ENCODE assay signal across 9 cellular contexts in the genomic region with DNA sequence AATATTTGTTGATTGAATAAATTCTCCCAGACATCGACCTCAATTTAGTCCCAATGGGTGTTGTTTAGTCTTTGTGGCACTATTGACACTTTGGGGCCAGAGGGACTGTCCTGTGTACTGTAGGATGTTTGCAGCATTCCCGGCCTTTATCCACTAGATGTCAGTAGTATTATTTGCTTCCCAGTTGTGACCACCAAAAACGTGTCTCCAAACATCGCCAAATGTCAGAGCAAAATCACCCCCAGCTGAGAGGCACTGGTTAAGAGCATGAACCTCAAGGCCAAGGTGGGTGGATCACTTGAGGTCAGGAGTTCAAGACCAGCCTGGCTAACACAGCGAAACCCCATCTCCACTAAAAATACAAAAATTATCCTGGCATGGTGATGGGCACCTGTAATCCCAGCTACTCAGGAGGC. TPM values are rescaled to one million over a fixed set of nuclear protein-coding genes. Genes with fewer than 3 reads are reported as not detected.
A peak's percentile ranks its signal among the peaks of the same experiment; 100 is the strongest.
DNase-seq lines count a peak whose midpoint lies in the region; ATAC-seq and TF ChIP-seq lines count a peak whose summit lies in the region.
"Had no signal": no experiment of that assay in that cellular context is flagged by ENCODE, and none has a peak within 500 bp of the region (broad histone marks: within the 10 kb centered on the region; RNA-seq: fewer than 3 reads in every experiment).

No MANE protein-coding gene starts in this region.

- H3K36me3 ChIP-seq in H7 (replicated peaks; ENCODE audit: control insufficient read depth, insufficient read depth, low read length) = peaks cover 20% of the 10 kb centered on the region

- H3K4me3 ChIP-seq in H7 (ENCODE audit: insufficient read depth, low read depth, low read length) (no peak overlapping the region), epithelial cell of esophagus (ENCODE audit: low read length) (no peak overlapping the region), skeletal muscle cell (ENCODE audit: low read depth, low read length) (no peak overlapping the region)

- ATAC-seq in GM18520 (IDR thresholded peaks at IDR 0.05; ENCODE audit: unreplicated experiment) = no peak

- peak; percentile 35 for TF ChIP-seq CTCF in epithelial cell of esophagus (IDR thresholded peaks at IDR 0.05; ENCODE audit: insufficient read depth, low read depth, low read length, missing control alignments)

- DNase-seq in H7 (peak; percentile 59), NOMO-1 treated with DMSO at 0.1 percent for 48 hours (lab: John Stamatoyannopoulos, UW; ENCODE audit: unreplicated experiment) (peak; percentile 46), epithelial cell of esophagus (ENCODE audit: low read depth) (peak; percentile 42), skeletal muscle cell (ENCODE audit: low read depth) (peak; percentile 6)
- DNase-seq in activated CD4-positive, alpha-beta T cell treated with anti-CD3 and anti-CD28 coated beads, Interleukin-2, amount 50 U/mL, for 4 hours = no peak
- no peak for DNase-seq in activated CD4-positive, alpha-beta T cell treated with anti-CD3 and anti-CD28 coated beads, Interleukin-2, amount 50 U/mL, for 48 hours
- DNase-seq: NCI-H1417; stimulated activated CD4-positive, alpha-beta T cell treated with anti-CD3 and anti-CD28 coated beads, Interleukin-12 subunit alpha, Interleukin-12 subunit beta, amount 100 ng/mL, for 4 hours had no signal

- H3K27me3 ChIP-seq in H7 (ENCODE audit: control insufficient read depth, insufficient read depth, low read length) = no peaks in the 10 kb centered on the region

RNA-seq across cellular contexts. Expression of gene NLRP12, which starts 15.4 kb away (rescaled TPM):
- total RNA-seq in H7 (2014; rRNA removed; shearing (Covaris generic)) = 12.7 and 16.1 TPM in 2 replicates

RNA-seq across cellular contexts. Expression of gene MYADM, which starts 59.0 kb away (rescaled TPM):
- 37.5 and 44.9 TPM in 2 replicates for total RNA-seq in H7 (2014; rRNA removed; shearing (Covaris generic))

Comparison
In these comparisons a context has a peak if more than half of its experiments do, and no peak if none do; other contexts are left out.
1. DNase-seq: peak in H7 (single experiment), NOMO-1 treated with DMSO at 0.1 percent for 48 hours (single experiment), epithelial cell of esophagus (single experiment) and skeletal muscle cell (single experiment); none in activated CD4-positive, alpha-beta T cell treated with anti-CD3 and anti-CD28 coated beads, Interleukin-2, amount 50 U/mL, for 4 hours (0 of 2) and activated CD4-positive, alpha-beta T cell treated with anti-CD3 and anti-CD28 coated beads, Interleukin-2, amount 50 U/mL, for 48 hours (0 of 2).